In the genomic region with DNA sequence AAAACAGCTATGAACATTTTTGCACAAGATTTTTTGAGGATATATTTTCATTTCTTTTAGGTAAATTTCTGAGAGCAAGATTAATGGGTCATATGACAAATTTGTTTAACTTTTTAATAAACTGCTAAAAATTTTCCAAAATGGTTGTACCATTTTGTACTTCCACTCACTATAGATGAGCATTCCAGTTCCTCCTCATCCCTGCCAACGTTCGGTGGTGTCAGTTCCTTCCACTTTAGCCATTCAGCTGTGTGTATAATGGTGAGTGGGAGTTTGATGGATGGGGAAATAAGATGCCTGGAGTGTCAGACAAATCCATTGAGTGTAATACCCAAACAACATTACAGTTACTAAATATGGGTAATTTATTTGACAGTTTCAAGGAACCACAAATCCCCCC, we compare ENCODE assay signal across 22 cellular contexts.
"Had no signal": no experiment of that assay in that cellular context is flagged by ENCODE, and none has a peak within 500 bp of the region (broad histone marks: within the 10 kb centered on the region; RNA-seq: fewer than 3 reads in every experiment).

No MANE protein-coding gene starts in this region.

- ATAC-seq: effector memory CD8-positive, alpha-beta T cell; heart left ventricle; pancreas; right lobe of liver had no signal

- H3K27ac ChIP-seq: heart left ventricle, pancreas, psoas muscle, right lobe of liver had no signal

- H3K27me3 ChIP-seq: heart left ventricle, pancreas, right lobe of liver, spleen, stomach had no signal

- H3K4me3 Mint-ChIP-seq: dendritic cell treated with granulocyte-macrophage colony-stimulating factor and Interleukin-4, amounts not matched to agents 40 ng/mL and 50 ng/mL, for 4 days; effector memory CD8-positive, alpha-beta T cell; nephron had no signal

- H3K4me3 ChIP-seq: heart left ventricle, pancreas, psoas muscle, right lobe of liver, spleen, stomach had no signal

- DNase-seq: effector memory CD8-positive, alpha-beta T cell; foreskin melanocyte; heart left ventricle; hippocampal formation; kidney glomerular epithelial cell; mesendoderm; naive B cell; occipital lobe; pancreas; psoas muscle; retina; right lobe of liver; spleen; stimulated activated CD4-positive, alpha-beta T cell treated with anti-CD3 and anti-CD28 coated beads, Interleukin-15, amount 100 ng/mL, for 24 hours; stimulated activated CD4-positive, alpha-beta T cell treated with anti-CD3 and anti-CD28 coated beads, Interleukin-1b, Interleukin-23, amount 100 ng/mL, for 48 hours; stimulated activated CD4-positive, alpha-beta T cell treated with anti-CD3 and anti-CD28 coated beads, Interleukin-4, amount 100 ng/mL, for 4 hours; stimulated activated naive CD4-positive, alpha-beta T cell; stomach; substantia nigra; trophoblast cell had no signal

- H3K4me1 ChIP-seq: pancreas, right lobe of liver had no signal

- H3K36me3 ChIP-seq: pancreas, right lobe of liver had no signal

- H3K9me3 ChIP-seq: pancreas, psoas muscle, right lobe of liver, stomach had no signal

- H3K27me3 Mint-ChIP-seq: dendritic cell treated with granulocyte-macrophage colony-stimulating factor and Interleukin-4, amounts not matched to agents 40 ng/mL and 50 ng/mL, for 4 days; effector memory CD8-positive, alpha-beta T cell; naive B cell had no signal

- H3K27ac Mint-ChIP-seq: dendritic cell treated with granulocyte-macrophage colony-stimulating factor and Interleukin-4, amounts not matched to agents 40 ng/mL and 50 ng/mL, for 4 days; nephron had no signal

- H3K9me3 Mint-ChIP-seq: effector memory CD8-positive, alpha-beta T cell had no signal
